Comparison of ENCODE assay signal across 9 cellular contexts in the genomic region with DNA sequence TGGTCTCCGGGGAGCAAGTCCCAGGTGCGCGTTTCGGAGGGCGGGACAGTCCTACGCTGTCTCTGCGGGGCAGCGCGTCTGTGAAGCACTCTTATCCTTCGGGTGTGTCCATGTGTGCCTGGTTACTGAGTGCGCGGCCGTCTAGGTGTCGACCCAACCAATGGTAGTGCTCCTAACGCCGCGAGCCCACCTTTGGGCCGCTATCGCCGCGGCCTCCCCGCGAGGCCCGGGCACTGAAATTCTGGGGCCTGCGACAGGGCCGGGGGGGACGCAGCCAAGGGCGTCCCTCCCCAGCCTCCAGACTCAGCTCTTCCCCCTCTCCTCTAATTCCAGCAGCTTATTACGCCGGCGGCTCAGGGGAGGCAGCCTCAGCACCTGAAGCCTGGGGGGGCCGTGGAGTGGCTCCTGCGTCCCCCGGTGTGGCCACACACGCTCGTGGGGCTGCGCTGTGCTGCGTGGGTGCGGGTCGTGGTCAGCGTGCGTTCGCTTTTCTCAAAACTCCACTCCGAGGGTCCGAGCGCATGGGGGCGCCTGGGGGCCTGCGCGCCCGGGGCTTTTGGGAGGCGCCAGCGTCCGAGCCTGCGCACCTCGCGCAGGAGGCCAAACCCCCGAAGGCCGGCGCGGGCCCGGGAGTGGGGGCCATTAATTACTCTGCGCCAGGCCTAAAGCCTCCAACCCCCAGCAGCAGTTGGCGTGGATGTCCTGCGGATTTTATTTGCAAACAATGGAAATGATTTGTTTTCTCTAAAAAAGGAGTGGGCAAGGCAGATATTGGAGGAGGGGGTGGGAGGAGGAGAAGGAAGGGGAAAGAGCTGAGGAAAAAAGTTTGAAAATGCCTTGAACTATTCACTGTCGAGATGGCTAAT. TPM values are rescaled to one million over a fixed set of nuclear protein-coding genes. Genes with fewer than 3 reads are reported as not detected.
DNase-seq lines count a peak whose midpoint lies in the region; ATAC-seq and TF ChIP-seq lines count a peak whose summit lies in the region.
"Had no signal": no experiment of that assay in that cellular context is flagged by ENCODE, and none has a peak within 500 bp of the region (broad histone marks: within the 10 kb centered on the region; RNA-seq: fewer than 3 reads in every experiment).

No MANE protein-coding gene starts in this region.

- H3K36me3 ChIP-seq in right atrium auricular region: peaks cover 2% of the 10 kb centered on the region
- peaks cover 2% of the 10 kb centered on the region for H3K36me3 ChIP-seq in skeletal muscle satellite cell (ENCODE audit: insufficient read depth, low read length)

- peaks cover 62% of the 10 kb centered on the region for H3K27me3 Mint-ChIP-seq in activated T-cell treated with anti-CD3 and anti-CD28 coated beads, Interleukin-2, amount 50 U/mL, for 72 hours (ENCODE audit: low read depth)

- H3K9me3 ChIP-seq in right atrium auricular region (no peaks in the 10 kb centered on the region), skeletal muscle satellite cell (replicated peaks; ENCODE audit: low read length) (no peaks in the 10 kb centered on the region)

- peak overlapping the region; percentile 90 for H3K4me2 ChIP-seq in skeletal muscle satellite cell (ENCODE audit: low read length)

- ATAC-seq in activated T-cell treated with anti-CD3 and anti-CD28 coated beads, Interleukin-2, amount 50 U/mL, for 72 hours (replicated peaks in 1 of 2): no peak
- ATAC-seq in GM18907 (IDR thresholded peaks at IDR 0.05; ENCODE audit: unreplicated experiment) (no peak), GM19452 (IDR thresholded peaks at IDR 0.05; ENCODE audit: unreplicated experiment) (no peak)

- H3K9me3 Mint-ChIP-seq in activated T-cell treated with anti-CD3 and anti-CD28 coated beads, Interleukin-2, amount 50 U/mL, for 72 hours: no peaks in the 10 kb centered on the region
- H3K9me3 Mint-ChIP-seq: activated B cell treated with CpG ODN at 0.5 μM for 24 hours had no signal

- H3K4me3 ChIP-seq in right atrium auricular region (peak overlapping the region; percentile 91 to 97), skeletal muscle satellite cell (ENCODE audit: low read length) (no peak overlapping the region)

- H3K27ac Mint-ChIP-seq in activated T-cell treated with anti-CD3 and anti-CD28 coated beads, Interleukin-2, amount 50 U/mL, for 72 hours: no peak overlapping the region
- H3K27ac Mint-ChIP-seq: activated B cell treated with CpG ODN at 0.5 μM for 24 hours had no signal

- peaks cover 2 to 3% of the 10 kb centered on the region in 2 donors for H3K36me3 Mint-ChIP-seq in activated T-cell treated with anti-CD3 and anti-CD28 coated beads, Interleukin-2, amount 50 U/mL, for 72 hours (ENCODE audit: insufficient read depth in 2 of 2)

- DNase-seq in activated T-cell treated with anti-CD3 and anti-CD28 coated beads, Interleukin-2, amount 50 U/mL, for 72 hours: no peak
- no peak for DNase-seq in activated T-cell treated with anti-CD3 and anti-CD28 coated beads for 4 hours
- peak; percentile 58 for DNase-seq in SK-N-DZ (ENCODE audit: low spot score)
- no peak for DNase-seq in right atrium auricular region (ENCODE audit: low spot score)
- no peak for DNase-seq in T1000 (lab: John Stamatoyannopoulos, UW)
- DNase-seq: activated B cell treated with CpG ODN at 0.5 μM for 24 hours had no signal

- H3K4me1 Mint-ChIP-seq in activated T-cell treated with anti-CD3 and anti-CD28 coated beads, Interleukin-2, amount 50 U/mL, for 72 hours (ENCODE audit: low read depth): peaks cover 44% of the 10 kb centered on the region

- no peak overlapping the region for H3K9ac ChIP-seq in skeletal muscle satellite cell (ENCODE audit: low read depth, low read length)

- peak overlapping the region; percentile 35 to 91 for H3K4me3 Mint-ChIP-seq in activated T-cell treated with anti-CD3 and anti-CD28 coated beads, Interleukin-2, amount 50 U/mL, for 72 hours
- H3K4me3 Mint-ChIP-seq: activated B cell treated with CpG ODN at 0.5 μM for 24 hours had no signal

- no peak for TF ChIP-seq CTCF in right atrium auricular region (IDR thresholded peaks at IDR 0.05)

- H3K4me1 ChIP-seq in right atrium auricular region (peaks cover 0 to 33% of the 10 kb centered on the region in 2 donors), skeletal muscle satellite cell (ENCODE audit: control insufficient read depth, insufficient read depth, low read length) (peaks cover 17% of the 10 kb centered on the region)

- peak overlapping the region; percentile 98 to 99 for H3K27ac ChIP-seq in right atrium auricular region

- H3K27me3 ChIP-seq in right atrium auricular region: no peaks in the 10 kb centered on the region
- H3K27me3 ChIP-seq in skeletal muscle satellite cell (ENCODE audit: control insufficient read depth, insufficient read depth, low read length): peaks cover 60% of the 10 kb centered on the region

RNA-seq across cellular contexts. Expression of a gene that starts 3.0 kb away (rescaled TPM):
- 1 to 10 TPM in 1 of 2 donors, under 1 TPM in 1; 0.50 to 1.3 TPM for total RNA-seq in activated T-cell treated with anti-CD3 and anti-CD28 coated beads, Interleukin-2, amount 50 U/mL, for 72 hours
- 8.0 and 12.9 TPM in 2 replicates for polyA plus RNA-seq in SK-N-DZ (2014; cell fraction: cytosol; rRNA removed)
- polyA plus RNA-seq in SK-N-DZ (2014; cell fraction: nucleus; rRNA removed): 11.3 and 15.4 TPM in 2 replicates
- total RNA-seq in right atrium auricular region: 1 to 10 TPM; 8.9 to 9.8 TPM
- total RNA-seq in skeletal muscle satellite cell (2012; rRNA removed): 11.7 and 25.8 TPM in 2 replicates
- total RNA-seq: activated B cell treated with CpG ODN at 0.5 μM for 24 hours had no signal

RNA-seq across cellular contexts. Expression of a gene that starts 26.9 kb away (rescaled TPM):
- total RNA-seq in activated T-cell treated with anti-CD3 and anti-CD28 coated beads, Interleukin-2, amount 50 U/mL, for 72 hours: not detected
- polyA plus RNA-seq in SK-N-DZ (2014; cell fraction: cytosol; rRNA removed): 0.14 TPM in 1 of 2 replicates, not detected in the other
- not detected in 2 replicates for polyA plus RNA-seq in SK-N-DZ (2014; cell fraction: nucleus; rRNA removed)
- total RNA-seq in right atrium auricular region: 10 to 100 TPM in 1 of 2 donors, 1 to 10 TPM in 1; 6.1 to 19.1 TPM
- total RNA-seq in skeletal muscle satellite cell (2012; rRNA removed): 2.2 and 3.8 TPM in 2 replicates
- total RNA-seq: activated B cell treated with CpG ODN at 0.5 μM for 24 hours had no signal

Comparison
In these comparisons a context has a peak if more than half of its experiments do, and no peak if none do; other contexts are left out.
1. RNA of a gene that starts 3.0 kb away (total RNA-seq): 8.9 to 9.8 TPM in right atrium auricular region; 0.50 to 1.3 TPM in activated T-cell treated with anti-CD3 and anti-CD28 coated beads, Interleukin-2, amount 50 U/mL, for 72 hours; every median in the first group is over 4 times any median in the second.